Comparison of ENCODE assay signal across 2 cellular contexts in the genomic region with DNA sequence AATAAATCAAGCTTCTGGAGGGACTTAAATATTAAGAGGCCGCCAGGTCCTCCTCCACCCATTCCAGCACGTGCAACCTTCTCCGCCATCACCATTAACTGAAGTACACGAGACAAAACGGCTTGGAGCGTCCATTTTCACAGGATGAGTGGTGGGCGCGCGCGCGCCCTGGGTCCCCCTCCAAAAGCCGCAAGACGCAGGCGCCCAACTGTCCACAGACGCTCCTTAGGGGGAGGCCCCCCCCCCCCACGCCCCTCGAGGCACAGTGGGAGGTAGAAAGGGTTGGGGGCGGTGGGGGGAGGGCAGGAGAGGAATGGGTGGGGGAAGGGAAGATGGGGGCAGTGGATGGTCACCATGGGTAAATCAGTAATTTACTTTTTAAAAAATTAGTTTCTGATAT.
TF ChIP-seq lines count a peak whose summit lies in the region.

No MANE protein-coding gene starts in this region.

TF ChIP-seq in GM23338, 12 proteins besides CTCF, POLR2A, EP300 and RAD21 (continues in another document):
- TF ChIP-seq ZNF331 (CRISPR knock-in tag; IDR thresholded peaks at IDR 0.05; ENCODE audit: low read depth) (no peak), JUNB (IDR thresholded peaks at IDR 0.05; ENCODE audit: unreplicated experiment) (no peak), EZH2phosphoT487 (IDR thresholded peaks at IDR 0.05; ENCODE audit: unreplicated experiment) (no peak), CREB1 (CRISPR knock-in tag; IDR thresholded peaks at IDR 0.05; ENCODE audit: low read depth) (no peak), POLR2AphosphoS5 (IDR thresholded peaks at IDR 0.05; ENCODE audit: low read depth) (no peak), EZH2 (IDR thresholded peaks at IDR 0.05; ENCODE audit: low read depth, unreplicated experiment) (no peak), NANOG (IDR thresholded peaks at IDR 0.05; ENCODE audit: borderline replicate concordance) (no peak), STAT1 (IDR thresholded peaks at IDR 0.05; ENCODE audit: unreplicated experiment) (no peak), ZNF114 (CRISPR knock-in tag; IDR thresholded peaks at IDR 0.05) (no peak)
- TF ChIP-seq, protein P1, sequence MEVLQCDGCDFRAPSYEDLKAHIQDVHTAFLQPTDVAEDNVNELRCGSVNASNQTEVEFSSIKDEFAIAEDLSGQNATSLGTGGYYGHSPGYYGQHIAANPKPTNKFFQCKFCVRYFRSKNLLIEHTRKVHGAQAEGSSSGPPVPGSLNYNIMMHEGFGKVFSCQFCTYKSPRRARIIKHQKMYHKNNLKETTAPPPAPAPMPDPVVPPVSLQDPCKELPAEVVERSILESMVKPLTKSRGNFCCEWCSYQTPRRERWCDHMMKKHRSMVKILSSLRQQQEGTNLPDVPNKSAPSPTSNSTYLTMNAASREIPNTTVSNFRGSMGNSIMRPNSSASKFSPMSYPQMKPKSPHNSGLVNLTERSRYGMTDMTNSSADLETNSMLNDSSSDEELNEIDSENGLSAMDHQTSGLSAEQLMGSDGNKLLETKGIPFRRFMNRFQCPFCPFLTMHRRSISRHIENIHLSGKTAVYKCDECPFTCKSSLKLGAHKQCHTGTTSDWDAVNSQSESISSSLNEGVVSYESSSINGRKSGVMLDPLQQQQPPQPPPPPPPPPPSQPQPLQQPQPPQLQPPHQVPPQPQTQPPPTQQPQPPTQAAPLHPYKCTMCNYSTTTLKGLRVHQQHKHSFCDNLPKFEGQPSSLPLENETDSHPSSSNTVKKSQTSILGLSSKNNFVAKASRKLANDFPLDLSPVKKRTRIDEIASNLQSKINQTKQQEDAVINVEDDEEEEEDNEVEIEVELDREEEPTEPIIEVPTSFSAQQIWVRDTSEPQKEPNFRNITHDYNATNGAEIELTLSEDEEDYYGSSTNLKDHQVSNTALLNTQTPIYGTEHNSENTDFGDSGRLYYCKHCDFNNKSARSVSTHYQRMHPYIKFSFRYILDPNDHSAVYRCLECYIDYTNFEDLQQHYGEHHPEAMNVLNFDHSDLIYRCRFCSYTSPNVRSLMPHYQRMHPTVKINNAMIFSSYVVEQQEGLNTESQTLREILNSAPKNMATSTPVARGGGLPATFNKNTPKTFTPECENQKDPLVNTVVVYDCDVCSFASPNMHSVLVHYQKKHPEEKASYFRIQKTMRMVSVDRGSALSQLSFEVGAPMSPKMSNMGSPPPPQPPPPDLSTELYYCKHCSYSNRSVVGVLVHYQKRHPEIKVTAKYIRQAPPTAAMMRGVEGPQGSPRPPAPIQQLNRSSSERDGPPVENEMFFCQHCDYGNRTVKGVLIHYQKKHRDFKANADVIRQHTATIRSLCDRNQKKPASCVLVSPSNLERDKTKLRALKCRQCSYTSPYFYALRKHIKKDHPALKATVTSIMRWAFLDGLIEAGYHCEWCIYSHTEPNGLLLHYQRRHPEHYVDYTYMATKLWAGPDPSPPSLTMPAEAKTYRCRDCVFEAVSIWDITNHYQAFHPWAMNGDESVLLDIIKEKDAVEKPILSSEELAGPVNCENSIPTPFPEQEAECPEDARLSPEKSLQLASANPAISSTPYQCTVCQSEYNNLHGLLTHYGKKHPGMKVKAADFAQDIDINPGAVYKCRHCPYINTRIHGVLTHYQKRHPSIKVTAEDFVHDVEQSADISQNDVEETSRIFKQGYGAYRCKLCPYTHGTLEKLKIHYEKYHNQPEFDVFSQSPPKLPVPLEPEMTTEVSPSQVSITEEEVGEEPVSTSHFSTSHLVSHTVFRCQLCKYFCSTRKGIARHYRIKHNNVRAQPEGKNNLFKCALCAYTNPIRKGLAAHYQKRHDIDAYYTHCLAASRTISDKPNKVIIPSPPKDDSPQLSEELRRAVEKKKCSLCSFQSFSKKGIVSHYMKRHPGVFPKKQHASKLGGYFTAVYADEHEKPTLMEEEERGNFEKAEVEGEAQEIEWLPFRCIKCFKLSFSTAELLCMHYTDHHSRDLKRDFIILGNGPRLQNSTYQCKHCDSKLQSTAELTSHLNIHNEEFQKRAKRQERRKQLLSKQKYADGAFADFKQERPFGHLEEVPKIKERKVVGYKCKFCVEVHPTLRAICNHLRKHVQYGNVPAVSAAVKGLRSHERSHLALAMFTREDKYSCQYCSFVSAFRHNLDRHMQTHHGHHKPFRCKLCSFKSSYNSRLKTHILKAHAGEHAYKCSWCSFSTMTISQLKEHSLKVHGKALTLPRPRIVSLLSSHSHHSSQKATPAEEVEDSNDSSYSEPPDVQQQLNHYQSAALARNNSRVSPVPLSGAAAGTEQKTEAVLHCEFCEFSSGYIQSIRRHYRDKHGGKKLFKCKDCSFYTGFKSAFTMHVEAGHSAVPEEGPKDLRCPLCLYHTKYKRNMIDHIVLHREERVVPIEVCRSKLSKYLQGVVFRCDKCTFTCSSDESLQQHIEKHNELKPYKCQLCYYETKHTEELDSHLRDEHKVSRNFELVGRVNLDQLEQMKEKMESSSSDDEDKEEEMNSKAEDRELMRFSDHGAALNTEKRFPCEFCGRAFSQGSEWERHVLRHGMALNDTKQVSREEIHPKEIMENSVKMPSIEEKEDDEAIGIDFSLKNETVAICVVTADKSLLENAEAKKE (CRISPR knock-in tag; IDR thresholded peaks at IDR 0.05): no peak
- TF ChIP-seq, protein P2, sequence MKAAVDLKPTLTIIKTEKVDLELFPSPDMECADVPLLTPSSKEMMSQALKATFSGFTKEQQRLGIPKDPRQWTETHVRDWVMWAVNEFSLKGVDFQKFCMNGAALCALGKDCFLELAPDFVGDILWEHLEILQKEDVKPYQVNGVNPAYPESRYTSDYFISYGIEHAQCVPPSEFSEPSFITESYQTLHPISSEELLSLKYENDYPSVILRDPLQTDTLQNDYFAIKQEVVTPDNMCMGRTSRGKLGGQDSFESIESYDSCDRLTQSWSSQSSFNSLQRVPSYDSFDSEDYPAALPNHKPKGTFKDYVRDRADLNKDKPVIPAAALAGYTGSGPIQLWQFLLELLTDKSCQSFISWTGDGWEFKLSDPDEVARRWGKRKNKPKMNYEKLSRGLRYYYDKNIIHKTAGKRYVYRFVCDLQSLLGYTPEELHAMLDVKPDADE (IDR thresholded peaks at IDR 0.05): no peak

TF ChIP-seq in H1, 55 proteins besides CTCF, POLR2A, EP300 and RAD21:
- TF ChIP-seq POLR2AphosphoS5 (IDR thresholded peaks at IDR 0.05; ENCODE audit: low read depth, low read length) (no peak), SIX5 (IDR thresholded peaks at IDR 0.05; ENCODE audit: low read depth, low read length) (no peak), CBX5 (IDR thresholded peaks at IDR 0.05; ENCODE audit: low read depth, low read length) (no peak), SAP30 (IDR thresholded peaks at IDR 0.05; ENCODE audit: insufficient read depth, insufficient replicate concordance, low read length) (no peak)
